In the genomic region with DNA sequence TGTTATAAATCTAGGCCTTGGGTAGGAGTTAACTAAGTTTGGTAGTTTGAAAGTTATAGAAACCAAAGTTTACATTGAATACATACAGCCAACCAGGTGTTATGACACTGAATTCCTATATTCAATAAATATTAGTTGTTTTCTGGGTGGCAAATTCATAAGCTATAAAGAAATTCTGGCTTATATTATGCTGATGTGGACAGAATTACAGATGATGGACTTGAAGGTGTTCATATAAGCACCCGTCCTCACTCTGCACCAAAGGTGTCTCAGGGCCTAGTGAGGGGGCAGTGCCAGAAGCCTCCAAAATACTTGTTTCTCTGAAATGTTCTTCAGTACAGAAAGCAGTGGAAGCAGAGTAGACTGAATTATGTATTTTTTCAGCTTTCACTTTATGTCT, we compare ENCODE assay signal across 23 cellular contexts.
DNase-seq lines count a peak whose midpoint lies in the region; ATAC-seq, FAIRE-seq and TF ChIP-seq lines count a peak whose summit lies in the region.
"Had no signal": no experiment of that assay in that cellular context is flagged by ENCODE, and none has a peak within 500 bp of the region (broad histone marks: within the 10 kb centered on the region; RNA-seq: fewer than 3 reads in every experiment).

No MANE protein-coding gene starts in this region.

- no peaks in the 10 kb centered on the region for H3K36me3 Mint-ChIP-seq in nephron (ENCODE audit: low read depth)
- H3K36me3 Mint-ChIP-seq: CD4-positive, CD25-positive, alpha-beta regulatory T cell; CD8-positive, alpha-beta T cell had no signal

- CTCF ChIA-PET in HepG2 (lab: Yijun Ruan, JAX; ENCODE audit: low intra/inter-chr PET ratio, low total read pairs), result no interaction called here

- no peak for TF ChIP-seq EP300 in HepG2 (IDR thresholded peaks at IDR 0.05; ENCODE audit: low read depth in 2 of 2, low read length in 2 of 2)
- no peak for TF ChIP-seq EP300 in HepG2 (CRISPR knock-in tag; IDR thresholded peaks at IDR 0.05; ENCODE audit: borderline replicate concordance)

- H3K4me2 ChIP-seq in HepG2 (ENCODE audit: low read depth, low read length), result no peak overlapping the region
- H3K4me2 ChIP-seq in BLaER1 treated with 17β-estradiol and CSF1 and Interleukin-3, amounts not matched to agents 10 nM and 100 nM, result peak overlapping the region in 6 of 11 experiments; percentile 9 to 41 (median 20); a peak in 7 of 22 replicates
- peak overlapping the region; percentile 51; the same call in 1 of the 2 replicates for H3K4me2 ChIP-seq in OCI-LY1 (ENCODE audit: low read length)

- peaks cover 12% of the 10 kb centered on the region for H3K4me1 Mint-ChIP-seq in nephron
- H3K4me1 Mint-ChIP-seq: CD4-positive, CD25-positive, alpha-beta regulatory T cell; H9 had no signal

- no peaks in the 10 kb centered on the region for H3K9me3 Mint-ChIP-seq in nephron

- H3K4me3 Mint-ChIP-seq in nephron, result no peak overlapping the region
- H3K4me3 Mint-ChIP-seq: CD4-positive, CD25-positive, alpha-beta regulatory T cell; CD8-positive, alpha-beta T cell; H9 had no signal

- H4K20me1 ChIP-seq in HepG2 (ENCODE audit: insufficient read depth, low read length) (no peaks in the 10 kb centered on the region), OCI-LY1 (ENCODE audit: insufficient read depth, low read length) (no peaks in the 10 kb centered on the region)
- H4K20me1 ChIP-seq in BLaER1 treated with 17β-estradiol and CSF1 and Interleukin-3, amounts not matched to agents 10 nM and 100 nM, result no peaks in the 10 kb centered on the region; a peak in 1 of 22 replicates

- H3F3A ChIP-seq in OCI-LY1 (ENCODE audit: insufficient read depth, low read length), result no peaks in the 10 kb centered on the region

- H3K27ac ChIP-seq in HepG2 (ENCODE audit: extremely low read length, insufficient read depth, low read length) (no peak overlapping the region), right lobe of liver (no peak overlapping the region), OCI-LY1 (ENCODE audit: low read depth, low read length, poor library complexity, severe bottlenecking) (peak overlapping the region; percentile 79)
- H3K27ac ChIP-seq in BLaER1 treated with 17β-estradiol and CSF1 and Interleukin-3, amounts not matched to agents 10 nM and 100 nM, result no peak overlapping the region
- H3K27ac ChIP-seq: C4-2B, GM23248 had no signal

- H3K4me3 ChIP-seq in HepG2 (replicated peaks in 1 of 3; ENCODE audit: insufficient read depth in 1 of 3, low read depth in 2 of 3, low read length in 3 of 3) (no peak overlapping the region), right lobe of liver (no peak overlapping the region), OCI-LY1 (ENCODE audit: low read depth, low read length, poor library complexity, severe bottlenecking) (no peak overlapping the region)
- no peak overlapping the region for H3K4me3 ChIP-seq in BLaER1 treated with 17β-estradiol and CSF1 and Interleukin-3, amounts not matched to agents 10 nM and 100 nM
- H3K4me3 ChIP-seq: GM23248 had no signal

- H3K9ac ChIP-seq in HepG2 (ENCODE audit: insufficient read depth, low read depth, low read length) (no peak overlapping the region), OCI-LY1 (ENCODE audit: low read length) (peak overlapping the region; percentile 15)
- H3K9ac ChIP-seq in BLaER1 treated with 17β-estradiol and CSF1 and Interleukin-3, amounts not matched to agents 10 nM and 100 nM, result no peak overlapping the region
- H3K9ac ChIP-seq: GM23248 had no signal

- no peak for TF ChIP-seq RAD21 in HepG2 (CRISPR knock-in tag; IDR thresholded peaks at IDR 0.05)

- ATAC-seq in HepG2 (no peak), right lobe of liver (no peak), HG02970 (IDR thresholded peaks at IDR 0.05; ENCODE audit: low FRiP score, unreplicated experiment) (no peak)
- ATAC-seq: CD8-positive, alpha-beta T cell; HCT116 had no signal

- H2AFZ ChIP-seq in HepG2 (ENCODE audit: low read length) (no peak overlapping the region), OCI-LY1 (ENCODE audit: low read length) (peak overlapping the region; percentile 70)
- H2AFZ ChIP-seq: GM23248 had no signal

- H3K4me1 ChIP-seq in HepG2 (ENCODE audit: insufficient read depth, low read length) (no peaks in the 10 kb centered on the region), right lobe of liver (no peaks in the 10 kb centered on the region), OCI-LY1 (ENCODE audit: insufficient read depth, low read length, severe bottlenecking) (peaks cover 50% of the 10 kb centered on the region)
- peaks cover 0 to 25% (median 7%) of the 10 kb centered on the region in 10 experiments; a peak in 8 of 20 replicates for H3K4me1 ChIP-seq in BLaER1 treated with 17β-estradiol and CSF1 and Interleukin-3, amounts not matched to agents 10 nM and 100 nM
- H3K4me1 ChIP-seq: BE2C, Caco-2 had no signal

- H3K79me2 ChIP-seq in HepG2 (ENCODE audit: insufficient read depth, low read length) (no peaks in the 10 kb centered on the region), OCI-LY1 (ENCODE audit: insufficient read depth, low read length) (no peaks in the 10 kb centered on the region)

- BruUV-seq in HepG2 (replicated peaks; lab: Mats Ljungman, UMichigan), result no TSS peak

- H3K27ac Mint-ChIP-seq in nephron, result peak overlapping the region; percentile 12 to 75 (median 53)
- H3K27ac Mint-ChIP-seq: CD8-positive, alpha-beta T cell; H9 had no signal

- H3K27me3 Mint-ChIP-seq in nephron (ENCODE audit: low read depth), result no peaks in the 10 kb centered on the region
- H3K27me3 Mint-ChIP-seq: CD4-positive, CD25-positive, alpha-beta regulatory T cell had no signal

- H3K27me3 ChIP-seq in HepG2 (ENCODE audit: control insufficient read depth in 1 of 2, insufficient read depth in 2 of 2, low read length in 2 of 2), result no peaks in the 10 kb centered on the region
- no peaks in the 10 kb centered on the region for H3K27me3 ChIP-seq in right lobe of liver
- H3K27me3 ChIP-seq in BLaER1 treated with 17β-estradiol and CSF1 and Interleukin-3, amounts not matched to agents 10 nM and 100 nM, result no peaks in the 10 kb centered on the region
- H3K27me3 ChIP-seq in OCI-LY1 (ENCODE audit: insufficient read depth, low read length), result no peaks in the 10 kb centered on the region
- H3K27me3 ChIP-seq: BE2C had no signal

- in situ Hi-C loops in HepG2 (cut with HindIII; ENCODE audit: extremely low pct_ligation_motif_present, low pct_unique_long_range_greater_than_20kb), result no loop called here

- no peak for TF ChIP-seq CTCF in HepG2 (CRISPR knock-in tag; IDR thresholded peaks at IDR 0.05)
- no peak for TF ChIP-seq CTCF in right lobe of liver (IDR thresholded peaks at IDR 0.05)
- no peak for TF ChIP-seq CTCF in OCI-LY1 (IDR thresholded peaks at IDR 0.05; ENCODE audit: low read length)
- TF ChIP-seq CTCF in nephron (IDR thresholded peaks at IDR 0.05; ENCODE audit: unreplicated experiment in 3 of 3), result no peak

- POLR2A ChIA-PET in HepG2 (lab: Yijun Ruan, JAX), result no interaction called here

- no peak for FAIRE-seq in HepG2 (lab: Jason Lieb, UNC)
- FAIRE-seq: A204.1, G401.6, GM12892, H1 had no signal

- no peak for DNase-seq in HepG2 (ENCODE audit: low spot score)
- no peak for DNase-seq in right lobe of liver
- DNase-seq in SW 1271 (lab: John Stamatoyannopoulos, UW), result no peak
- DNase-seq in SIG-M5 treated with dmso at 0.1 percent for 504 hours (lab: John Stamatoyannopoulos, UW; ENCODE audit: unreplicated experiment), result no peak
- DNase-seq: ACHN; AML-193; BE2C; Caco-2; CD4-positive, CD25-positive, alpha-beta regulatory T cell; CD8-positive, alpha-beta T cell; DND-41; GM23248; H9 had no signal

- H3K9me2 ChIP-seq in OCI-LY1 (ENCODE audit: low read depth, low read length), result no peaks in the 10 kb centered on the region

- intact Hi-C loops in HepG2 (cut with micrococcal nuclease; ENCODE audit: unreplicated experiment), result loop anchor here (5.0 kb wide), 1 partner anchor 958 kb away; no protein-coding TSS in a partner anchor
- intact Hi-C loops in right lobe of liver (cut with DNase I), result no loop called here

- no peaks in the 10 kb centered on the region for H3K36me3 ChIP-seq in HepG2 (replicated peaks in 1 of 2; ENCODE audit: control insufficient read depth in 1 of 2, insufficient read depth in 2 of 2, low read length in 2 of 2)
- H3K36me3 ChIP-seq in right lobe of liver, result no peaks in the 10 kb centered on the region
- no peaks in the 10 kb centered on the region for H3K36me3 ChIP-seq in BLaER1 treated with 17β-estradiol and CSF1 and Interleukin-3, amounts not matched to agents 10 nM and 100 nM
- peaks cover 5% of the 10 kb centered on the region; the same call in 1 of the 2 replicates for H3K36me3 ChIP-seq in OCI-LY1 (ENCODE audit: insufficient read depth, low read length)
- H3K36me3 ChIP-seq: BE2C had no signal

- H3K9me3 ChIP-seq in HepG2 (ENCODE audit: low read length), result peaks cover 48% of the 10 kb centered on the region
- no peaks in the 10 kb centered on the region for H3K9me3 ChIP-seq in right lobe of liver
- peaks cover 5 to 31% (median 23%) of the 10 kb centered on the region in 11 experiments; a peak in 17 of 22 replicates for H3K9me3 ChIP-seq in BLaER1 treated with 17β-estradiol and CSF1 and Interleukin-3, amounts not matched to agents 10 nM and 100 nM (replicated peaks in 1 of 11)
- H3K9me3 ChIP-seq in OCI-LY1 (ENCODE audit: low read length), result peaks cover 2% of the 10 kb centered on the region
- H3K9me3 ChIP-seq: BE2C, Caco-2 had no signal

- WGBS in HepG2 (ENCODE audit: low lambda C conversion rate), result 0% methylated on average over 1 of the region's 1 CpG
- 20% methylated on average over 1 of the region's 1 CpG for WGBS in right lobe of liver (ENCODE audit: insufficient coverage, low coverage, low lambda C conversion rate, missing lambda C conversion rate)

- TF ChIP-seq POLR2A in HepG2 (IDR thresholded peaks at IDR 0.05; ENCODE audit: insufficient read depth in 1 of 2, low read depth in 2 of 2, low read length in 2 of 2) (no peak), right lobe of liver (IDR thresholded peaks at IDR 0.05) (no peak)

TF ChIP-seq in HepG2, 621 proteins besides CTCF, POLR2A, EP300 and RAD21:
- TF ChIP-seq MAFK (conservative IDR thresholded peaks at IDR 0.05 in 1 of 2, IDR thresholded peaks at IDR 0.05 in 1 of 2; ENCODE audit: low read length in 2 of 2), result peak; percentile 37 to 57; a peak in 3 of 4 replicates
- TF ChIP-seq ZNF652 (CRISPR knock-in tag; IDR thresholded peaks at IDR 0.05; ENCODE audit: borderline replicate concordance, low read depth), result no peak
- TF ChIP-seq MAFF (IDR thresholded peaks at IDR 0.05; ENCODE audit: low read depth, low read length), result peak; percentile 56; the same call in 1 of the 2 replicates
- TF ChIP-seq ZNF850 (CRISPR knock-in tag; conservative IDR thresholded peaks at IDR 0.05), result no peak
- no peak for TF ChIP-seq ZNF780A (CRISPR knock-in tag; IDR thresholded peaks at IDR 0.05)
